Comparison of ENCODE assay signal across 25 cellular contexts in genomic region chr7:153443031-153443430, GRCh38.
"Had no signal": no experiment of that assay in that cellular context is flagged by ENCODE, and none has a peak within 500 bp of the region (broad histone marks: within the 10 kb centered on the region; RNA-seq: fewer than 3 reads in every experiment).

No MANE protein-coding gene starts in this region.

- H3K27me3 Mint-ChIP-seq: IgD-negative memory B cell had no signal

- H3K4me3 Mint-ChIP-seq: IgD-negative memory B cell had no signal

- DNase-seq: Kasumi-1; MM.1S; NCI-H1092 treated with DMSO at 0.1 percent for 48 hours; NCI-H1436 treated with DMSO at 0.1 percent for 48 hours; NCI-H1694; NCI-H187 treated with DMSO at 0.1 percent for 48 hours; NCI-H2029 treated with DMSO at 0.1 percent for 48 hours; NCI-H2171 treated with DMSO at 0.1 percent for 48 hours; NCI-H345; NCI-H446 treated with DMSO at 0.1 percent for 48 hours; NCI-H510A treated with DMSO at 0.1 percent for 48 hours; NCI-H526 treated with DMSO at 0.1 percent for 48 hours; NCI-H748 treated with DMSO at 0.1 percent for 48 hours; NK-92 treated with Interleukin-12 subunit alpha and Interleukin-12 subunit beta, amount 100 ng/mL, for 24 hours; PC-3; SHP77 treated with DMSO at 0.1 percent for 48 hours; SJCRH30 had no signal

- H3K4me1 ChIP-seq: SJCRH30 had no signal

- H3K36me3 Mint-ChIP-seq: IgD-negative memory B cell had no signal

- FAIRE-seq: HTR-8/SVneo, K562 had no signal

- ATAC-seq: K562, Panc1, PC-3, Right ventricle myocardium inferior, SK-N-SH treated with all-trans-retinoic acid at 6 μM for 48 hours had no signal

- H3K36me3 ChIP-seq: SJCRH30 had no signal

- H3K27ac ChIP-seq: HL-60, KMS-11, SJCRH30 had no signal

- H3K9me3 ChIP-seq: SJCRH30 had no signal

- H3K4me1 Mint-ChIP-seq: IgD-negative memory B cell had no signal

- H3K4me3 ChIP-seq: K562, SJCRH30 had no signal
